9 cellular contexts compared by ENCODE assay signal in the genomic region with DNA sequence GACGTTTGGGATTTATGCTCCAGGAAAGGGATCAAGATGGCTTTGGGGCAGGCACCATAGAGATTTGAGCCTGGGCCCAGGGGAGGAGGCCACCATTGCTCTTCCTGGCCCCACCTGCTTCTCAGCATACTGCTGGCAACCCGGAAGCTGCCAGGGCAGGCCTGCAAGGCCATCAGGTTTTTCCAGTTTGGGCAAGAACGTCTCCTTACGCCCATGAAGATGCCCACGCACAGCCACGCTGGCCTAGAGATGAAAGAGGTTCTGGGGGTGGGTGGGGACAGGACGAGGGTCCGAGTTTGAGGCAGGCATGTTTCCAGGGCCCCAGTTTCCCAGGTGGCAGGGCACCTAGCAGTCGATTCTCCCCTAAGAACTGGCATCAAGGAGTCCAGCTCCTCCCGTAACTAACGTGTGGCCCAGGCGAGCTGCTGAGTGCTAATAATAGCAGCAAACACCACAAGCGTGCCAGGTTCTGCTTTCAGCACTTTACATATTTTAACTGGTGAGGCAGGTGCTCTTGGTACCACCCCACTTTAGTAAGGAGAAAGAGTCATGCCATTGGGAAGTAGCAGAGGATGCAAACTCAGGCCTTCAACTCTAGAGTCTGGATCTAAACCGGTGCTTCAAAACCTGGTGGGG. TPM values are rescaled to one million over a fixed set of nuclear protein-coding genes. Genes with fewer than 3 reads are reported as not detected.
A peak's percentile ranks its signal among the peaks of the same experiment; 100 is the strongest.
DNase-seq lines count a peak whose midpoint lies in the region; ATAC-seq and TF ChIP-seq lines count a peak whose summit lies in the region.
"Had no signal": no experiment of that assay in that cellular context is flagged by ENCODE, and none has a peak within 500 bp of the region (broad histone marks: within the 10 kb centered on the region; RNA-seq: fewer than 3 reads in every experiment).

No MANE protein-coding gene starts in this region.

- in situ Hi-C loops in GM13977 (cut with MboI; ENCODE audit: low pct_unique_long_range_greater_than_20kb, low sequenced_read_pairs, unreplicated experiment) (no loop called here), HAP-1 (cut with MboI; ENCODE audit: low sequenced_read_pairs) (no loop called here)

- H3K9me3 ChIP-seq in body of pancreas, result no peaks in the 10 kb centered on the region
- H3K9me3 ChIP-seq in neutrophil, result no peaks in the 10 kb centered on the region
- H3K9me3 ChIP-seq in HAP-1, result no peaks in the 10 kb centered on the region
- no peaks in the 10 kb centered on the region for H3K9me3 ChIP-seq in adrenal gland (replicated peaks in 1 of 3)

- ATAC-seq in HG03280 (IDR thresholded peaks at IDR 0.05; ENCODE audit: unreplicated experiment) (peak; percentile 55), body of pancreas (peak; percentile 85), HG03571 (IDR thresholded peaks at IDR 0.05; ENCODE audit: unreplicated experiment) (no peak)

- peaks cover 51% of the 10 kb centered on the region for H3K4me1 ChIP-seq in body of pancreas
- H3K4me1 ChIP-seq in neutrophil (ENCODE audit: control insufficient read depth in 1 of 2, insufficient read depth in 1 of 2, low read depth in 1 of 2, low read length in 1 of 2), result peaks cover 53% of the 10 kb centered on the region in 2 experiments
- no peaks in the 10 kb centered on the region for H3K4me1 ChIP-seq in HAP-1
- no peaks in the 10 kb centered on the region for H3K4me1 ChIP-seq in adrenal gland (replicated peaks in 1 of 2)

- H3K36me3 ChIP-seq in body of pancreas (replicated peaks in 1 of 2; ENCODE audit: insufficient read depth in 1 of 2, low read depth in 2 of 2) (no peaks in the 10 kb centered on the region), neutrophil (no peaks in the 10 kb centered on the region), HAP-1 (replicated peaks) (no peaks in the 10 kb centered on the region), adrenal gland (replicated peaks in 1 of 2) (no peaks in the 10 kb centered on the region)

- TF ChIP-seq POLR2A in body of pancreas (IDR thresholded peaks at IDR 0.05), result no peak
- TF ChIP-seq POLR2A in adrenal gland (IDR thresholded peaks at IDR 0.05), result no peak

- no peak for TF ChIP-seq CTCF in GM13977 (IDR thresholded peaks at IDR 0.05; ENCODE audit: extremely low read depth, insufficient read depth, missing control alignments)
- TF ChIP-seq CTCF in body of pancreas (IDR thresholded peaks at IDR 0.05), result no peak
- no peak for TF ChIP-seq CTCF in neutrophil (IDR thresholded peaks at IDR 0.05)
- no peak for TF ChIP-seq CTCF in adrenal gland (IDR thresholded peaks at IDR 0.05)

- WGBS in body of pancreas, 2 donors, result 13 to 19% methylated on average over 9 to 14 of the region's 14 CpGs
- 76 to 85% (median 80%) methylated on average over 5 to 14 of the region's 14 CpGs for WGBS in adrenal gland, 4 donors

- intact Hi-C loops in body of pancreas (cut with DNase I), result no loop called here
- intact Hi-C loops in adrenal gland (cut with DNase I), result no loop called here

- H3K27me3 ChIP-seq in body of pancreas, result no peaks in the 10 kb centered on the region
- no peaks in the 10 kb centered on the region for H3K27me3 ChIP-seq in neutrophil
- H3K27me3 ChIP-seq in HAP-1 (ENCODE audit: low read depth), result no peaks in the 10 kb centered on the region
- H3K27me3 ChIP-seq in adrenal gland, result no peaks in the 10 kb centered on the region

- H3K4me3 ChIP-seq in body of pancreas (no peak overlapping the region), neutrophil (ENCODE audit: low read depth in 1 of 2, low read length in 1 of 2) (no peak overlapping the region), HAP-1 (no peak overlapping the region), adrenal gland (no peak overlapping the region)

- DNase-seq in GM13977 (ENCODE audit: low spot score) (peak; percentile 58), body of pancreas (peak; percentile 75 to 88 (median 86)), HAP-1 (ENCODE audit: low spot score in 2 of 2) (no peak), adrenal gland (no peak), SW480 (ENCODE audit: low spot score) (no peak)
- DNase-seq: NCI-H1694 treated with DMSO at 0.1 percent for 48 hours had no signal

- H3K27ac ChIP-seq in body of pancreas (peak overlapping the region; percentile 57 to 86 (median 74)), neutrophil (peak overlapping the region; percentile 78), adrenal gland (no peak overlapping the region)

RNA-seq across cellular contexts. Expression of gene ZNF710, which starts 45.8 kb away (rescaled TPM):
- 10 to 100 TPM; 18.1 to 34.5 TPM for total RNA-seq in body of pancreas
- total RNA-seq in adrenal gland, result 10 to 100 TPM in 7 of 8 donors, 1 to 10 TPM in 1; 4.1 to 23.1 (median 15.5) TPM
- polyA plus RNA-seq in adrenal gland, result 10 to 100 TPM in 2 of 3 donors, 1 to 10 TPM in 1; 7.4 to 59.0 (median 32.2) TPM

RNA-seq across cellular contexts. Expression of gene IDH2, which starts 55.3 kb away (rescaled TPM):
- 10 to 100 TPM; 77.5 to 78.6 TPM for total RNA-seq in body of pancreas
- 10 to 100 TPM; 15.8 to 26.1 (median 20.5) TPM for total RNA-seq in adrenal gland
- 10 to 100 TPM; 10.3 to 16.6 (median 13.5) TPM for polyA plus RNA-seq in adrenal gland

Comparison
In these comparisons a context has a peak if more than half of its experiments do, and no peak if none do; other contexts are left out.
1. DNase-seq: peak in GM13977 (single experiment) and body of pancreas (4 of 4); none in HAP-1 (0 of 2), adrenal gland (0 of 7) and SW480 (single experiment).
2. H3K27ac ChIP-seq: peak in body of pancreas (4 of 4) and neutrophil (single experiment); none in adrenal gland (0 of 5).